Comparison of ENCODE assay signal across 1 cellular context in the genomic region with DNA sequence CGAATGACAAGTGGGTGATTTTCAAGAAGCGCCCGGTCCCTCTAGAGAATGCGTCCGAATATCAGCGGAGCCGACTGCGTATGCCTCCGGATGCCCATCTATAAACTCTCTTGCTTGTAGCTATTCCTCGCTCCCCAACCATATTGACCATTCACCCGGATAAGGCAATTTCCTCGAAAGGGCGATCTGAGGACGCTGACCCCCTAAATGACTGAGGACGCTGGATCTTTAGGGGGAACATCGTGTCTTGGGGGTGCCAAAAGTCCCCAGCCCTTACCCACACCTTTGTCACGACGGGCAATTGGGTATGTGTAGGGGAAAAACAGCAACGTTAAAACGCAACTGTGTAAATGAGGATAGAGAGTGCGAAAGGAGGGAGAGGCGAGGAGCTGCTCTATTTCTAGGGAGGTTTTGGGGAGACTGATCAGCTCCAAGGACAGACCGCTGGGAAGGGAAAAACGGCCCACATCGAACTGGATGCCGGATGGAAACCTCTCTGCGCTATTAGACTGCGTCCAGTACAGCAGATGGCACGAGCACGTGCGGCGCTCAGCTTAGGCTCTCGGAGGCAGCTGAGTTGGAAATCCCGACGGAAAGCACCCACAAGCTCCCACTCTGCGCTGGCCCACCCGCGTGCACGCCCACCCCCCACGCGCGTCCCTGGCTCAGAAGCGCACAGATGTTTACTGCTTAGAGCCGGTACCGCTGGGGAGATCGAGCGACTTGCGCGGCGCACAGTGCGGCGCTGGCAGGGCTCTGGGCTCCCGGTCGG.
TF ChIP-seq lines count a peak whose summit lies in the region.

No MANE protein-coding gene starts in this region.

TF ChIP-seq in HEK293, 187 proteins besides CTCF, POLR2A, EP300 and RAD21 (continued from another document):
- TF ChIP-seq KLF10 (tag by site-specific recombination; IDR thresholded peaks at IDR 0.05) (no peak), SP3 (tag by site-specific recombination; IDR thresholded peaks at IDR 0.05) (no peak), HOXD13 (CRISPR knock-in tag; IDR thresholded peaks at IDR 0.05; ENCODE audit: borderline replicate concordance) (no peak), KLF9 (tag by site-specific recombination; IDR thresholded peaks at IDR 0.05; ENCODE audit: low read depth) (no peak), ZNF416 (tag by site-specific recombination; IDR thresholded peaks at IDR 0.05) (no peak), ZNF146 (tag by site-specific recombination; IDR thresholded peaks at IDR 0.05) (no peak)
